ENCODE assay signal across 11 cellular contexts in the genomic region with DNA sequence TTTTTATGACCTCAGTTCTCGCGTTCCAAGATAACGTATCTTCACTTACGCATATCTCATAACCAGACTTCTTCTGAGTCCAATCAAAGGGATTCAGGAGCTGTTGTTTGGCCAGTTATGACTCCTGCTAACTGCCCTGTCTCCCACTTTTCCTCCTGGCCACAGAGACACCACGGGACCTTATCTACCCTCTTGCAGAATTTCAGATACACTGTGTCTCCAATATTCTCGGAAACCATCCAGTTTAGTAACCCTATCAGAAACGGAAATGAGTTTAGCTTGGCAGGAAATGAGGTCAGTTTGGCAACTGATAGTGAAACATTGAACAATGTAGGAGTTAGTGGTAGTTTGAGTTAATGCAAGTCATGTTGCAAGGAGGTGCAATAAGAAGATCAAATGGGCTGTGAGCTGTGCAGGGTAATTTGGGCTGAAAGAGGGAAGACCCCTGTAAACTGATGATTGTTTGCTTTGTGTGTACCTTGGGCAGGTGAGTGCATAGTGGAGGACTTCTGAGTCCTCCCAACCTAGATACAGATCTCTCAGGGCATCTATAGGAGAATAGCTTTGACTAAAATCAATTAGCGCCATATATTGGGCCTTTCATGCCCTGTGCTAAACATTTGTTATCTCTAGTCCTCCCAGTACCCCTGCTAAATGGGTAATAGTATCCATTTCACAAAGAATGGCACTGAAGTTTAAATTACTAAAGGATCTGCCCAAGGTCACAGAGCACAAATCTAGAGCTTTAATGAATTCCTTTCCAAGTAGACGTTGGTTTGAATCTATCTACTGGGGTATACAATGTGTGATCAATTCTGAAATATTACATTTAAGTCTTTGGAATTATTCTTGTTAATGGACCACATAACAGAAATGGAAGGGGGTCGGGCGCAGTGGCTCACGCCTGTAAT. TPM values are rescaled to one million over a fixed set of nuclear protein-coding genes. Genes with fewer than 3 reads are reported as not detected.
A peak's percentile ranks its signal among the peaks of the same experiment; 100 is the strongest.
DNase-seq lines count a peak whose midpoint lies in the region; ATAC-seq lines count a peak whose summit lies in the region.
"Had no signal": no experiment of that assay in that cellular context is flagged by ENCODE, and none has a peak within 500 bp of the region (broad histone marks: within the 10 kb centered on the region; RNA-seq: fewer than 3 reads in every experiment).

No MANE protein-coding gene starts in this region.

- H3K4me1 Mint-ChIP-seq in CD8-positive, alpha-beta memory T cell = peaks cover 4 to 7% (median 5%) of the 10 kb centered on the region in 3 donors
- H3K4me1 Mint-ChIP-seq in activated naive CD8-positive, alpha-beta T cell treated with anti-CD3 and anti-CD28 coated beads for 36 hours = peaks cover 4% of the 10 kb centered on the region
- H3K4me1 Mint-ChIP-seq: activated B cell treated with CpG ODN at 0.5 μM for 24 hours had no signal

- H3K4me2 ChIP-seq in neuronal stem cell (ENCODE audit: insufficient read depth, low read length, poor library complexity, severe bottlenecking) = no peak overlapping the region

- no CpG with 5 or more reads among the region's 12 CpGs for WGBS in neuronal stem cell (ENCODE audit: extremely low coverage in 2 of 2, insufficient read length in 2 of 2, insufficient replicate concordance in 1 of 2), 2 donors

- H3K36me3 Mint-ChIP-seq in CD8-positive, alpha-beta memory T cell = peaks cover 0 to 9% (median 0%) of the 10 kb centered on the region in 3 donors
- H3K36me3 Mint-ChIP-seq in activated naive CD8-positive, alpha-beta T cell treated with anti-CD3 and anti-CD28 coated beads for 36 hours = peaks cover 7% of the 10 kb centered on the region

- H3K23ac ChIP-seq in neuronal stem cell (ENCODE audit: low read depth, low read length, poor library complexity) = no peak overlapping the region

- peak overlapping the region in 3 of 7 donors; percentile 3 to 36 (median 16) for H3K4me3 Mint-ChIP-seq in CD8-positive, alpha-beta memory T cell
- H3K4me3 Mint-ChIP-seq in activated naive CD8-positive, alpha-beta T cell treated with anti-CD3 and anti-CD28 coated beads for 36 hours = no peak overlapping the region
- H3K4me3 Mint-ChIP-seq: activated B cell treated with CpG ODN at 0.5 μM for 24 hours had no signal

- no peak overlapping the region for H2AK5ac ChIP-seq in neuronal stem cell (ENCODE audit: low read depth, low read length)

- ATAC-seq in GM19035 (IDR thresholded peaks at IDR 0.05; ENCODE audit: unreplicated experiment) = no peak

- no peaks in the 10 kb centered on the region for H3K4me1 ChIP-seq in CD8-positive, alpha-beta memory T cell (ENCODE audit: insufficient read depth, low read length)
- no peaks in the 10 kb centered on the region for H3K4me1 ChIP-seq in neuronal stem cell (ENCODE audit: control insufficient read depth in 2 of 2, insufficient read depth in 1 of 2, low read depth in 1 of 2, low read length in 2 of 2)
- H3K4me1 ChIP-seq: BE2C had no signal

- H3K18ac ChIP-seq in neuronal stem cell (ENCODE audit: low read length) = no peak overlapping the region

- H2BK12ac ChIP-seq in neuronal stem cell (ENCODE audit: low read length) = no peak overlapping the region

- no peak for DNase-seq in CD8-positive, alpha-beta memory T cell
- DNase-seq in MV-4-11 (lab: John Stamatoyannopoulos, UW) = peak; percentile 93
- no peak for DNase-seq in activated naive CD8-positive, alpha-beta T cell treated with anti-CD3 and anti-CD28 coated beads for 36 hours
- peak; percentile 36 for DNase-seq in iris pigment epithelial cell (ENCODE audit: low read depth)
- DNase-seq in superior temporal gyrus (ENCODE audit: extremely low spot score) = no peak
- DNase-seq in neuronal stem cell (ENCODE audit: low spot score) = no peak
- DNase-seq in stimulated activated CD4-positive, alpha-beta T cell treated with anti-CD3 and anti-CD28 coated beads, Interleukin-15, amount 100 ng/mL, for 24 hours = no peak
- DNase-seq: activated B cell treated with CpG ODN at 0.5 μM for 24 hours, BE2C, NCI-H1048 had no signal

- no peak overlapping the region for H2AFZ ChIP-seq in neuronal stem cell (ENCODE audit: low read length)

- H3K27me3 ChIP-seq in CD8-positive, alpha-beta memory T cell (ENCODE audit: insufficient read depth, low read length, poor library complexity, severe bottlenecking) = no peaks in the 10 kb centered on the region
- H3K27me3 ChIP-seq in neuronal stem cell (ENCODE audit: control insufficient read depth in 3 of 3, insufficient read depth in 3 of 3, low read depth in 1 of 3, low read length in 3 of 3) = no peaks in the 10 kb centered on the region
- H3K27me3 ChIP-seq: BE2C had no signal

- no peak overlapping the region for H3K9ac ChIP-seq in neuronal stem cell (ENCODE audit: low read depth, low read length, poor library complexity)

- no peak overlapping the region for H2BK5ac ChIP-seq in neuronal stem cell (ENCODE audit: low read length)

- no peaks in the 10 kb centered on the region for H3K36me3 ChIP-seq in CD8-positive, alpha-beta memory T cell (ENCODE audit: insufficient read depth, low read length)
- no peaks in the 10 kb centered on the region for H3K36me3 ChIP-seq in neuronal stem cell (replicated peaks in 1 of 2; ENCODE audit: control insufficient read depth in 2 of 2, insufficient read depth in 2 of 2, low read length in 2 of 2)
- H3K36me3 ChIP-seq: BE2C had no signal

- peaks cover 0 to 5% of the 10 kb centered on the region in 2 donors for H3K27me3 Mint-ChIP-seq in CD8-positive, alpha-beta memory T cell
- H3K27me3 Mint-ChIP-seq in activated naive CD8-positive, alpha-beta T cell treated with anti-CD3 and anti-CD28 coated beads for 36 hours = no peaks in the 10 kb centered on the region
- H3K27me3 Mint-ChIP-seq: activated B cell treated with CpG ODN at 0.5 μM for 24 hours had no signal

- peaks cover 5 to 12% (median 10%) of the 10 kb centered on the region in 5 donors for H3K9me3 Mint-ChIP-seq in CD8-positive, alpha-beta memory T cell
- peaks cover 8% of the 10 kb centered on the region for H3K9me3 Mint-ChIP-seq in activated naive CD8-positive, alpha-beta T cell treated with anti-CD3 and anti-CD28 coated beads for 36 hours

- H3K27ac ChIP-seq in CD8-positive, alpha-beta memory T cell (ENCODE audit: low read depth, low read length) = peak overlapping the region; percentile 78
- H3K27ac ChIP-seq in neuronal stem cell (replicated peaks; ENCODE audit: low read length) = no peak overlapping the region

- no peaks in the 10 kb centered on the region for H3K79me1 ChIP-seq in neuronal stem cell (ENCODE audit: low read depth, low read length)

- POLR2A ChIA-PET in CD8-positive, alpha-beta memory T cell (lab: Charles Lee) = no interaction called here

- no peak overlapping the region for H4K91ac ChIP-seq in neuronal stem cell (ENCODE audit: low read depth, low read length, poor library complexity)

- H2BK15ac ChIP-seq in neuronal stem cell (ENCODE audit: low read length) = no peak overlapping the region

- no peak overlapping the region for H3K14ac ChIP-seq in neuronal stem cell (ENCODE audit: low read length)

- no peak overlapping the region for H3K27ac Mint-ChIP-seq in CD8-positive, alpha-beta memory T cell
- peak overlapping the region; percentile 38 for H3K27ac Mint-ChIP-seq in activated naive CD8-positive, alpha-beta T cell treated with anti-CD3 and anti-CD28 coated beads for 36 hours
- H3K27ac Mint-ChIP-seq: activated B cell treated with CpG ODN at 0.5 μM for 24 hours had no signal

- H3K4ac ChIP-seq in neuronal stem cell (ENCODE audit: low read length) = no peak overlapping the region

- CTCF ChIA-PET in CD8-positive, alpha-beta memory T cell (lab: Charles Lee) = interaction anchor here (1.4 kb wide), 1 partner anchor 39 kb away, joined by 5 read pairs; no protein-coding TSS in a partner anchor

- H3K9me3 ChIP-seq in CD8-positive, alpha-beta memory T cell (ENCODE audit: low read length) = no peaks in the 10 kb centered on the region
- no peaks in the 10 kb centered on the region for H3K9me3 ChIP-seq in neuronal stem cell (replicated peaks in 1 of 2; ENCODE audit: control insufficient read depth in 2 of 2, insufficient read depth in 1 of 2, low read depth in 1 of 2, low read length in 2 of 2)
- H3K9me3 ChIP-seq: BE2C had no signal

- H3K4me3 ChIP-seq in CD8-positive, alpha-beta memory T cell (ENCODE audit: low read length) = no peak overlapping the region
- no peak overlapping the region for H3K4me3 ChIP-seq in neuronal stem cell (ENCODE audit: low read length in 2 of 2)

- H4K8ac ChIP-seq in neuronal stem cell (ENCODE audit: low read depth, low read length) = no peak overlapping the region

- H2BK120ac ChIP-seq in neuronal stem cell (ENCODE audit: low read depth, low read length) = no peak overlapping the region

RNA-seq across cellular contexts. Expression of a gene that starts 41.3 kb away (rescaled TPM):
- total RNA-seq in CD8-positive, alpha-beta memory T cell = 10 to 100 TPM; 17.3 to 17.6 TPM
- polyA plus RNA-seq in CD8-positive, alpha-beta memory T cell = 17.1 TPM
- total RNA-seq in activated naive CD8-positive, alpha-beta T cell treated with anti-CD3 and anti-CD28 coated beads for 36 hours = 10 to 100 TPM; 17.4 to 20.5 TPM
- polyA plus RNA-seq in neuronal stem cell (2013, experiment 1 of 2) = 10.4 TPM
- 11.4 TPM for polyA plus RNA-seq in neuronal stem cell (2013, experiment 2 of 2)

Comparison
In these comparisons a context has a peak if more than half of its experiments do, and no peak if none do; other contexts are left out.
1. DNase-seq: peak in MV-4-11 (single experiment) and iris pigment epithelial cell (single experiment); none in CD8-positive, alpha-beta memory T cell (0 of 5), activated naive CD8-positive, alpha-beta T cell treated with anti-CD3 and anti-CD28 coated beads for 36 hours (single experiment), superior temporal gyrus (single experiment), neuronal stem cell (single experiment) and stimulated activated CD4-positive, alpha-beta T cell treated with anti-CD3 and anti-CD28 coated beads, Interleukin-15, amount 100 ng/mL, for 24 hours (single experiment).